In the genomic region with DNA sequence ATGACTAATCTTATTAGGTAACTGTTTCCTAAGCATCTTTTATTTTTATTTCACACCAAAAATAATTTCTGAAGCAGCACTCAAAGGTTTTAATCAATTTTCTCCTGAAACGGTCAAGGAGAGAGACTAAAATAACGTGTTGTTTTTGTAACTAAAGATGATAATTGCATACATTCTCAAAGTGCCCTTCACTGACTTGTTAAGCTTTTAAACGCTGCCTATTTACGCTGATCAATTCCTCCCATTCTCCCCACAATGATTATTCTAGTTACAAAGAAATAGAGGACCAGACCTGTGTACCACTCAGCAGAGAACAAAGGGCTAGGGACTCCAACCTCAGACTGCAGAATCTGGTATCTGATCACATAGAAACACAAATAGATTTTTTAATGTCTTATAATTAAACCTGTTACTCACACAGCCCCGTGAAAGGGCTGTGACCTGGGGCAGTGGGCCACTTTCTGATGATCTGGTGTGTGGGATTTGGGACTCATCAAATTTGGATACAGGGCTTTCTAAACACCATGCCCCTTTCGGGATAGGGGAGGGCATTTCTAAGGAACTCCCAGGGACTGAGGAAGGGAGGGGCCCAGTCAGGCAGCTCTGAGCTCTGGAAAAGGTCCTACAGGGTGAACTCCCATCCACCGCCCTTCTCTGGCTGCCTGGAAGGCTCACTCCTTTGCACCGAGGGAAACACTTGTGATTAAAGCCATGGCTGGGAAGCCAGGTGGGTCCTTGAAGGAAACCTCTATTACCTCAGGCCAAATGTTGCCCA, we compare ENCODE assay signal across 9 cellular contexts.
DNase-seq lines count a peak whose midpoint lies in the region; FAIRE-seq and TF ChIP-seq lines count a peak whose summit lies in the region.
"Had no signal": no experiment of that assay in that cellular context is flagged by ENCODE, and none has a peak within 500 bp of the region (broad histone marks: within the 10 kb centered on the region; RNA-seq: fewer than 3 reads in every experiment).

No MANE protein-coding gene starts in this region.

- no peak for FAIRE-seq in D721Med (lab: Jason Lieb, UNC)

- intact Hi-C loops in thyroid gland (cut with DNase I) = no loop called here

- peaks cover 15 to 37% of the 10 kb centered on the region in 2 donors for H3K4me1 ChIP-seq in thyroid gland

- no peaks in the 10 kb centered on the region for H3K36me3 ChIP-seq in thyroid gland

- no peaks in the 10 kb centered on the region for H3K9me3 ChIP-seq in thyroid gland

- no peak for TF ChIP-seq POLR2A in thyroid gland (IDR thresholded peaks at IDR 0.05)

- DNase-seq in NCI-H1105 treated with DMSO at 0.1 percent for 48 hours (lab: John Stamatoyannopoulos, UW) = peak; percentile 45
- no peak for DNase-seq in NCI-H1105 (lab: John Stamatoyannopoulos, UW)
- peak; percentile 21 for DNase-seq in left kidney (ENCODE audit: low read depth, low spot score)
- DNase-seq in thyroid gland = no peak
- DNase-seq in amniotic stem cell (lab: John Stamatoyannopoulos, UW) = no peak
- no peak for DNase-seq in dermis blood vessel endothelial cell
- DNase-seq in D721Med (ENCODE audit: insufficient read length, low spot score) = no peak
- DNase-seq: Karpas-422 had no signal

- H3K27me3 ChIP-seq in thyroid gland = no peaks in the 10 kb centered on the region

- no peak for TF ChIP-seq CTCF in thyroid gland (IDR thresholded peaks at IDR 0.05)
- no peak for TF ChIP-seq CTCF in D721Med (IDR thresholded peaks at IDR 0.05; ENCODE audit: insufficient read depth, missing control alignments)

- no peak overlapping the region for H3K4me3 ChIP-seq in thyroid gland (replicated peaks in 1 of 3)

- H3K27ac ChIP-seq in angular gyrus (ENCODE audit: low read depth, low read length) (peak overlapping the region; percentile 14), thyroid gland (peak overlapping the region in 2 of 3 donors; percentile 9 to 54)

- WGBS in thyroid gland, 2 donors = 64 to 74% methylated on average over 8 of the region's 8 CpGs

Comparison
In these comparisons a context has a peak if more than half of its experiments do, and no peak if none do; other contexts are left out.
1. DNase-seq: peak in NCI-H1105 treated with DMSO at 0.1 percent for 48 hours (single experiment) and left kidney (single experiment); none in NCI-H1105 (single experiment), thyroid gland (0 of 2), amniotic stem cell (single experiment), dermis blood vessel endothelial cell (single experiment) and D721Med (single experiment).